Comparison of ENCODE assay signal across 29 cellular contexts in genomic region chr20:43676368-43676767, GRCh38. TPM values are rescaled to one million over a fixed set of nuclear protein-coding genes. Genes with fewer than 3 reads are reported as not detected.
"Had no signal": no experiment of that assay in that cellular context is flagged by ENCODE, and none has a peak within 500 bp of the region (broad histone marks: within the 10 kb centered on the region; RNA-seq: fewer than 3 reads in every experiment).

No MANE protein-coding gene starts in this region.

- H3K27me3 Mint-ChIP-seq: activated B cell treated with CpG ODN at 0.5 μM for 24 hours; activated CD4-positive, alpha-beta T cell treated with anti-CD3 and anti-CD28 coated beads, Interleukin-2, amount 10 ng/mL, durations not matched to agents 24 days and 14 days; activated CD8-positive, alpha-beta memory T cell treated with anti-CD3 and anti-CD28 coated beads, Interleukin-2, amount 10 ng/mL, durations not matched to agents 7 days and 5 days; central memory CD8-positive, alpha-beta T cell had no signal

- H3K4me3 Mint-ChIP-seq: activated B cell treated with CpG ODN at 0.5 μM for 24 hours; activated CD4-positive, alpha-beta T cell treated with anti-CD3 and anti-CD28 coated beads, Interleukin-2, amount 10 ng/mL, durations not matched to agents 24 days and 14 days; activated CD8-positive, alpha-beta memory T cell treated with anti-CD3 and anti-CD28 coated beads, Interleukin-2, amount 10 ng/mL, durations not matched to agents 7 days and 5 days; activated naive CD4-positive, alpha-beta T cell treated with anti-CD3 and anti-CD28 coated beads, Interleukin-2, amount 50 U/mL, for 24 hours; activated T-cell treated with anti-CD3 and anti-CD28 coated beads, Interleukin-2, amount 50 U/mL, for 24 hours; activated T-helper 1 cell treated with anti-CD3 and anti-CD28 coated beads, Interleukin-12 subunit alpha, Interleukin-12 subunit beta, Interleukin-2, Interleukin-4 antibody, amounts not matched to agents 30 ng/mL and 10 ng/mL and 1 ng/mL, durations not matched to agents 14 hours and 24 hours and 36 hours; brain; central memory CD8-positive, alpha-beta T cell had no signal

- H3K4me2 ChIP-seq: PC-9 had no signal

- H2AFZ ChIP-seq: PC-9 had no signal

- H3K27ac ChIP-seq: PC-9 had no signal

- DNase-seq: activated B cell treated with CpG ODN at 0.5 μM for 24 hours; activated CD4-positive, alpha-beta T cell treated with anti-CD3 and anti-CD28 coated beads for 1 hour; activated CD4-positive, alpha-beta T cell treated with anti-CD3 and anti-CD28 coated beads, Interleukin-2, amount 10 ng/mL, durations not matched to agents 24 days and 14 days; activated CD4-positive, alpha-beta T cell treated with anti-CD3 and anti-CD28 coated beads, Interleukin-2, amount 50 U/mL, for 48 hours; activated CD8-positive, alpha-beta memory T cell treated with anti-CD3 and anti-CD28 coated beads, Interleukin-2, amount 10 ng/mL, durations not matched to agents 7 days and 5 days; activated effector memory CD4-positive, alpha-beta T cell treated with Interleukin-2 at 50 U/mL for 16 hours; activated naive CD4-positive, alpha-beta T cell; activated T-cell treated with anti-CD3 and anti-CD28 coated beads, Interleukin-2, amount 50 U/mL, for 24 hours; amygdala; KG1; MM.1S; NCI-H1105 treated with DMSO at 0.1 percent for 48 hours; NCI-H1436 treated with DMSO at 0.1 percent for 48 hours; NCI-H187 treated with DMSO at 0.1 percent for 48 hours; NCI-H2171 treated with DMSO at 0.1 percent for 48 hours; NCI-H226; NCI-H510A; NCI-H526 treated with DMSO at 0.1 percent for 48 hours; NCI-H82; PC-9; SIG-M5; T-helper 2 cell; T1000 had no signal

- H3K4me3 ChIP-seq: PC-9 had no signal

- FAIRE-seq: astrocyte, TTC549 had no signal

- H3K27ac Mint-ChIP-seq: activated CD4-positive, alpha-beta T cell treated with anti-CD3 and anti-CD28 coated beads, Interleukin-2, amount 10 ng/mL, durations not matched to agents 24 days and 14 days; activated CD8-positive, alpha-beta memory T cell treated with anti-CD3 and anti-CD28 coated beads, Interleukin-2, amount 10 ng/mL, durations not matched to agents 7 days and 5 days; activated naive CD4-positive, alpha-beta T cell treated with anti-CD3 and anti-CD28 coated beads, Interleukin-2, amount 50 U/mL, for 24 hours; activated T-cell treated with anti-CD3 and anti-CD28 coated beads, Interleukin-2, amount 50 U/mL, for 24 hours; activated T-helper 1 cell treated with anti-CD3 and anti-CD28 coated beads, Interleukin-12 subunit alpha, Interleukin-12 subunit beta, Interleukin-2, Interleukin-4 antibody, amounts not matched to agents 30 ng/mL and 10 ng/mL and 1 ng/mL, durations not matched to agents 14 hours and 24 hours and 36 hours; brain had no signal

- H3K9me3 Mint-ChIP-seq: activated B cell treated with CpG ODN at 0.5 μM for 24 hours; activated CD4-positive, alpha-beta T cell treated with anti-CD3 and anti-CD28 coated beads, Interleukin-2, amount 10 ng/mL, durations not matched to agents 24 days and 14 days; activated naive CD4-positive, alpha-beta T cell treated with anti-CD3 and anti-CD28 coated beads, Interleukin-2, amount 50 U/mL, for 24 hours; activated T-cell treated with anti-CD3 and anti-CD28 coated beads, Interleukin-2, amount 50 U/mL, for 24 hours; activated T-helper 1 cell treated with anti-CD3 and anti-CD28 coated beads, Interleukin-12 subunit alpha, Interleukin-12 subunit beta, Interleukin-2, Interleukin-4 antibody, amounts not matched to agents 30 ng/mL and 10 ng/mL and 1 ng/mL, durations not matched to agents 14 hours and 24 hours and 36 hours; central memory CD8-positive, alpha-beta T cell had no signal

- ATAC-seq: activated CD8-positive, alpha-beta memory T cell treated with anti-CD3 and anti-CD28 coated beads, Interleukin-2, amount 10 ng/mL, durations not matched to agents 7 days and 5 days had no signal

- H3K4me1 Mint-ChIP-seq: activated naive CD4-positive, alpha-beta T cell treated with anti-CD3 and anti-CD28 coated beads, Interleukin-2, amount 50 U/mL, for 24 hours; brain; central memory CD8-positive, alpha-beta T cell had no signal

RNA-seq across cellular contexts. Expression of gene GTSF1L, which starts 50.4 kb away (rescaled TPM):
- total RNA-seq: activated CD4-positive, alpha-beta T cell treated with anti-CD3 and anti-CD28 coated beads, Interleukin-2, amount 10 ng/mL, durations not matched to agents 24 days and 14 days; astrocyte; PC-9 had no signal
